In genomic region chrX:48800574-48801280, GRCh38 we compare ENCODE assay signal across 8 cellular contexts. TPM values are rescaled to one million over a fixed set of nuclear protein-coding genes. Genes with fewer than 3 reads are reported as not detected.
A peak's percentile ranks its signal among the peaks of the same experiment; 100 is the strongest.
DNase-seq lines count a peak whose midpoint lies in the region; ATAC-seq and TF ChIP-seq lines count a peak whose summit lies in the region.

No MANE protein-coding gene starts in this region.

- DNase-seq in NCI-H146 (lab: John Stamatoyannopoulos, UW) = peak; percentile 11
- no peak for DNase-seq in NCI-H146 treated with DMSO at 0.1 percent for 48 hours (lab: John Stamatoyannopoulos, UW; ENCODE audit: unreplicated experiment)
- no peak for DNase-seq in activated B cell treated with CpG ODN at 0.5 μM for 24 hours
- no peak for DNase-seq in stimulated activated naive B cell treated with anti-CD40 and anti-IgM and Interleukin-4, amounts not matched to agents 10 μg/mL and 1 μg/mL and 100 μg/mL, for 72 hours
- DNase-seq in AG20443 (ENCODE audit: low spot score) = no peak
- no peak for DNase-seq in medulla oblongata (ENCODE audit: extremely low spot score)
- DNase-seq in T1000 (lab: John Stamatoyannopoulos, UW) = no peak

- ATAC-seq in activated B cell treated with CpG ODN at 0.5 μM for 24 hours (ENCODE audit: low read depth) = no peak
- ATAC-seq in stimulated activated naive B cell treated with anti-CD40 and anti-IgM and Interleukin-4, amounts not matched to agents 10 μg/mL and 1 μg/mL and 100 μg/mL, for 72 hours (replicated peaks) = no peak

- H3K27ac Mint-ChIP-seq in activated B cell treated with CpG ODN at 0.5 μM for 24 hours = peak overlapping the region; percentile 98
- H3K27ac Mint-ChIP-seq in stimulated activated naive B cell treated with anti-CD40 and anti-IgM and Interleukin-4, amounts not matched to agents 10 μg/mL and 1 μg/mL and 100 μg/mL, for 72 hours = peak overlapping the region; percentile 99

- peak overlapping the region; percentile 78 for H3K4me3 ChIP-seq in iPS-11a (ENCODE audit: low read depth, low read length)

- POLR2A ChIA-PET in activated B cell treated with CpG ODN at 0.5 μM for 24 hours (lab: Charles Lee) = interaction anchor here (0.7 to 2.3 kb wide), 14 partner anchors 63 to 261 kb away, joined by 4 to 23 read pairs (median 7); partner anchors contain the start of genes GRIPAP1, OTUD5, RBM3 and SLC35A2

- H3K27me3 Mint-ChIP-seq in activated B cell treated with CpG ODN at 0.5 μM for 24 hours = no peaks in the 10 kb centered on the region
- H3K27me3 Mint-ChIP-seq in stimulated activated naive B cell treated with anti-CD40 and anti-IgM and Interleukin-4, amounts not matched to agents 10 μg/mL and 1 μg/mL and 100 μg/mL, for 72 hours = peaks cover 0 to 12% of the 10 kb centered on the region in 2 donors

- peaks cover 18% of the 10 kb centered on the region for H3K4me1 Mint-ChIP-seq in activated B cell treated with CpG ODN at 0.5 μM for 24 hours
- peaks cover 9 to 17% of the 10 kb centered on the region in 2 donors for H3K4me1 Mint-ChIP-seq in stimulated activated naive B cell treated with anti-CD40 and anti-IgM and Interleukin-4, amounts not matched to agents 10 μg/mL and 1 μg/mL and 100 μg/mL, for 72 hours

- TF ChIP-seq CTCF in activated B cell treated with CpG ODN at 0.5 μM for 24 hours (IDR thresholded peaks at IDR 0.05) = no peak

- intact Hi-C loops in activated B cell treated with CpG ODN at 0.5 μM for 24 hours (cut with micrococcal nuclease) = loop anchor here (1.0 to 10.0 kb wide), 9 partner anchors 63 to 323 kb away; partner anchors contain the start of genes FTSJ1, PQBP1, PRAF2 and SUV39H1

- peaks cover 20% of the 10 kb centered on the region for H3K36me3 Mint-ChIP-seq in activated B cell treated with CpG ODN at 0.5 μM for 24 hours (ENCODE audit: low read depth)
- peaks cover 6 to 11% of the 10 kb centered on the region in 2 donors for H3K36me3 Mint-ChIP-seq in stimulated activated naive B cell treated with anti-CD40 and anti-IgM and Interleukin-4, amounts not matched to agents 10 μg/mL and 1 μg/mL and 100 μg/mL, for 72 hours

- CTCF ChIA-PET in activated B cell treated with CpG ODN at 0.5 μM for 24 hours (lab: Charles Lee) = interaction anchor here (0.6 kb wide), 1 partner anchor 152 kb away, joined by 4 read pairs; no protein-coding TSS in a partner anchor

- H3K4me3 Mint-ChIP-seq in activated B cell treated with CpG ODN at 0.5 μM for 24 hours = peak overlapping the region; percentile 94
- peak overlapping the region; percentile 90 to 91 for H3K4me3 Mint-ChIP-seq in stimulated activated naive B cell treated with anti-CD40 and anti-IgM and Interleukin-4, amounts not matched to agents 10 μg/mL and 1 μg/mL and 100 μg/mL, for 72 hours

- no peaks in the 10 kb centered on the region for H3K9me3 Mint-ChIP-seq in activated B cell treated with CpG ODN at 0.5 μM for 24 hours
- H3K9me3 Mint-ChIP-seq in stimulated activated naive B cell treated with anti-CD40 and anti-IgM and Interleukin-4, amounts not matched to agents 10 μg/mL and 1 μg/mL and 100 μg/mL, for 72 hours = no peaks in the 10 kb centered on the region

RNA-seq across cellular contexts. Expression of gene HDAC6, which starts 1.1 kb away (rescaled TPM):
- 139 and 144 TPM in 2 replicates for total RNA-seq in activated B cell treated with CpG ODN at 0.5 μM for 24 hours

RNA-seq across cellular contexts. Expression of gene GATA1, which starts 14.3 kb away (rescaled TPM):
- not detected in 2 replicates for total RNA-seq in activated B cell treated with CpG ODN at 0.5 μM for 24 hours

RNA-seq across cellular contexts. Expression of gene ERAS, which starts 25.6 kb away (rescaled TPM):
- total RNA-seq in activated B cell treated with CpG ODN at 0.5 μM for 24 hours = not detected in 2 replicates

RNA-seq across cellular contexts. Expression of gene PCSK1N, which starts 34.7 kb away (rescaled TPM):
- not detected in 2 replicates for total RNA-seq in activated B cell treated with CpG ODN at 0.5 μM for 24 hours

RNA-seq across cellular contexts. Expression of gene GLOD5, which starts 39.2 kb away (rescaled TPM):
- not detected in 2 replicates for total RNA-seq in activated B cell treated with CpG ODN at 0.5 μM for 24 hours
